ENCODE assay signal across 11 cellular contexts in the genomic region with DNA sequence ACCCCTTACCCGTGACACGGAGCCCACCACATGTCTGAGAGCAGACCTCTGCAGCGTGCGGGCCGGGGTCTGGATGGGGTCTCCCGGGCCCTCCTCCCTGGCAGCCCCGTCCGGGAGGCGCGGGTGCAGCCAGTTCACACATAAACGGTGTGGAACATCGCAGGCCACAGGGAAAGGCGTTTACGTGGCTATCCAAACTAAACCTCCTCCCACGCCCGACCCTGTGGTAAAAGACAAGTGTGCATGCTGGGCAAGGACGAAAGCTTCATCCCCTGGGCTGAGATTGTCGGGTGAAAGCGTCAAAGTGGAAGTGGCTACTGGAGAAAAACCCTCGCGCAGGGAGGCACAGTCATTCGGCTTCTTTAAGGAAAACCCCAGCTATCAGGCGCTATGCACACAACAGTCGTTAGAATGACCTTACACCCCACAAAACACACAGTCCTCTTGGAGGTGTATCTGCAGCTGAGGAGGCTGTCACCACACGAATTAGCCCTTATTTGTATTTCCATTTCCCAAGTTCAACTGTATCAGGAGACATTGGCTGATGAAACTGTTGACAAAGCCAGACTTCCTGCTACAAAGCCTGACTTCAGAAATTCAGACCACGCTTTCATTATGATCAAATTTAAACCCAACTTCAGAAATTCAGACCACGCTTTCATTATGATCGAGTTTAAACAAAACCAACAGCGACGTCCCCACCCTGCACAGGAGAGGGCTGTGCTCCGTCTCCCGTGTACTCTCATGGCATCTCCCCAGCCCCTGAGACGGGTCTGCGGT. TPM values are rescaled to one million over a fixed set of nuclear protein-coding genes. Genes with fewer than 3 reads are reported as not detected.
DNase-seq lines count a peak whose midpoint lies in the region; ATAC-seq and TF ChIP-seq lines count a peak whose summit lies in the region.
"Had no signal": no experiment of that assay in that cellular context is flagged by ENCODE, and none has a peak within 500 bp of the region (broad histone marks: within the 10 kb centered on the region; RNA-seq: fewer than 3 reads in every experiment).

No MANE protein-coding gene starts in this region.

- POLR2A ChIA-PET in GM10248 (lab: Yijun Ruan, JAX), result no interaction called here

- TF ChIP-seq CTCF in GM10248 (IDR thresholded peaks at IDR 0.05; ENCODE audit: control extremely low read depth, extremely low read depth, low read depth, missing control alignments), result no peak

- ATAC-seq in GM19035 (IDR thresholded peaks at IDR 0.05; ENCODE audit: unreplicated experiment), result peak; percentile 39
- ATAC-seq in HG03565 (IDR thresholded peaks at IDR 0.05; ENCODE audit: unreplicated experiment), result peak; percentile 34
- ATAC-seq in left lobe of liver, result peak; percentile 58

- DNase-seq in GM10248 (ENCODE audit: extremely low spot score), result peak; percentile 74
- DNase-seq in left lobe of liver (ENCODE audit: low spot score), result no peak
- no peak for DNase-seq in DMS 273 treated with DMSO at 0.1 percent for 48 hours (lab: John Stamatoyannopoulos, UW)
- no peak for DNase-seq in anterior cingulate cortex (lab: John Stamatoyannopoulos, UW)
- no peak for DNase-seq in D341Med (ENCODE audit: low spot score)
- no peak for DNase-seq in NCI-H2227 (lab: John Stamatoyannopoulos, UW; ENCODE audit: unreplicated experiment)

- CTCF ChIA-PET in GM10248 (lab: Yijun Ruan, JAX), result interaction anchor here (1.2 to 9.4 kb wide), 9 partner anchors 9 to 110 kb away, joined by 3 to 73 read pairs (median 6); partner anchors contain the start of gene GPER1

RNA-seq across cellular contexts. Expression of gene GPER1, which starts 15.3 kb away (rescaled TPM):
- 29.8 TPM for total RNA-seq in left lobe of liver
- total RNA-seq: SJSA1 had no signal

RNA-seq across cellular contexts. Expression of gene ZFAND2A, which starts 56.8 kb away (rescaled TPM):
- total RNA-seq in left lobe of liver, result 39.8 TPM

RNA-seq across cellular contexts. Expression of gene GPR146, which starts 58.9 kb away (rescaled TPM):
- total RNA-seq in left lobe of liver, result 28.1 TPM
- total RNA-seq: fibroblast of villous mesenchyme, MCF 10A had no signal
